ENCODE assay signal across 20 cellular contexts in the genomic region with DNA sequence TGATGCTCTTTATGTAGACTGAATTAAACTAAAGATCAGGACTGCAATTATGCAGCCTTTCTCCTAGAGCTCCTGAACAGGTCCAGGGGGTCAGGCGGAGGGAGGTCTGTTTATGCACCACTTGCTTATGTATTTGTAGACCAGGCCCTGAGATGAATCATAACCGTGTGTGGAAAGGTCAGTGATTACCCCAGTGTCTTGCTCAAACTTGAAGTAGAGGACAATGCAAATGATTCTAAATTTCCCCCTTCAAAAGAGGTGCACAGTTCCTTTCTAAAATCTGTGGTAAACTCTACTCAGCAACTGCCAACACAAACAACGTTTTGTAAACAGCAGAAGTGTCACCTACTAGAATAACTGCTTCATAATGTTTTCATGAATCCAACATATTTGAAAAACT.
"Had no signal": no experiment of that assay in that cellular context is flagged by ENCODE, and none has a peak within 500 bp of the region (broad histone marks: within the 10 kb centered on the region; RNA-seq: fewer than 3 reads in every experiment).

No MANE protein-coding gene starts in this region.

- DNase-seq: activated CD4-positive, alpha-beta T cell treated with anti-CD3 and anti-CD28 coated beads, Interleukin-2, amount 10 ng/mL, durations not matched to agents 24 days and 14 days; activated CD4-positive, CD25-positive, alpha-beta regulatory T cell; activated CD8-positive, alpha-beta T cell treated with anti-CD3 and anti-CD28 coated beads for 36 hours; activated naive CD4-positive, alpha-beta T cell treated with Interleukin-2 at 50 U/mL for 16 hours; activated naive CD8-positive, alpha-beta T cell treated with anti-CD3 and anti-CD28 coated beads, Interleukin-2, amount 10 ng/mL, durations not matched to agents 7 days and 5 days; activated T-cell treated with anti-CD3 and anti-CD28 coated beads, Interleukin-2, amount 50 U/mL, for 1 hour; amygdala; caudate nucleus; kidney; left lung; nephron progenitor cell; nucleus accumbens; posterior cingulate gyrus; stimulated activated CD4-positive, alpha-beta T cell treated with anti-CD3 and anti-CD28 coated beads, Interleukin-1b, Interleukin-23, amount 100 ng/mL, for 48 hours; stimulated activated CD8-positive, alpha-beta memory T cell treated with anti-CD3 and anti-CD28 coated beads, Interleukin-4, amount 100 ng/mL, for 48 hours; stimulated activated naive CD8-positive, alpha-beta T cell treated with anti-CD3 and anti-CD28 coated beads, Interleukin-15, Interleukin-2, amounts not matched to agents 100 U/mL and 50 U/mL, for 24 hours; substantia nigra; T-helper 9 cell; tibial artery had no signal

- H3K4me3 ChIP-seq: left lung, tibial artery had no signal

- H3K4me1 Mint-ChIP-seq: activated CD4-positive, alpha-beta T cell treated with anti-CD3 and anti-CD28 coated beads, Interleukin-2, amount 10 ng/mL, durations not matched to agents 24 days and 14 days; activated naive CD8-positive, alpha-beta T cell treated with anti-CD3 and anti-CD28 coated beads, Interleukin-2, amount 10 ng/mL, durations not matched to agents 7 days and 5 days; activated T-helper 17 cell treated with anti-CD3 and anti-CD28 coated beads, Interleukin-2, amount 50 U/mL, for 72 hours; nephron progenitor cell had no signal

- H3K27me3 ChIP-seq: left lung, tibial artery had no signal

- H3K4me3 Mint-ChIP-seq: activated CD4-positive, alpha-beta T cell treated with anti-CD3 and anti-CD28 coated beads, Interleukin-2, amount 10 ng/mL, durations not matched to agents 24 days and 14 days; activated CD8-positive, alpha-beta T cell treated with anti-CD3 and anti-CD28 coated beads for 36 hours; activated naive CD8-positive, alpha-beta T cell treated with anti-CD3 and anti-CD28 coated beads, Interleukin-2, amount 10 ng/mL, durations not matched to agents 7 days and 5 days; activated T-helper 17 cell treated with anti-CD3 and anti-CD28 coated beads, Interleukin-2, amount 50 U/mL, for 72 hours; nephron progenitor cell had no signal

- H3K36me3 Mint-ChIP-seq: activated naive CD8-positive, alpha-beta T cell treated with anti-CD3 and anti-CD28 coated beads, Interleukin-2, amount 10 ng/mL, durations not matched to agents 7 days and 5 days had no signal

- H3K27ac Mint-ChIP-seq: activated CD4-positive, alpha-beta T cell treated with anti-CD3 and anti-CD28 coated beads, Interleukin-2, amount 10 ng/mL, durations not matched to agents 24 days and 14 days; activated CD8-positive, alpha-beta T cell treated with anti-CD3 and anti-CD28 coated beads for 36 hours; activated naive CD8-positive, alpha-beta T cell treated with anti-CD3 and anti-CD28 coated beads, Interleukin-2, amount 10 ng/mL, durations not matched to agents 7 days and 5 days; activated T-helper 17 cell treated with anti-CD3 and anti-CD28 coated beads, Interleukin-2, amount 50 U/mL, for 72 hours; nephron progenitor cell had no signal

- ATAC-seq: activated CD8-positive, alpha-beta T cell treated with anti-CD3 and anti-CD28 coated beads for 36 hours; activated T-helper 17 cell treated with anti-CD3 and anti-CD28 coated beads, Interleukin-2, amount 50 U/mL, for 72 hours; left lung; stimulated activated naive CD8-positive, alpha-beta T cell treated with anti-CD3 and anti-CD28 coated beads, Interleukin-15, Interleukin-2, amounts not matched to agents 100 U/mL and 50 U/mL, for 24 hours had no signal

- H3K36me3 ChIP-seq: left lung, tibial artery had no signal

- H3K9me3 Mint-ChIP-seq: activated CD4-positive, alpha-beta T cell treated with anti-CD3 and anti-CD28 coated beads, Interleukin-2, amount 10 ng/mL, durations not matched to agents 24 days and 14 days; activated naive CD8-positive, alpha-beta T cell treated with anti-CD3 and anti-CD28 coated beads, Interleukin-2, amount 10 ng/mL, durations not matched to agents 7 days and 5 days; activated T-helper 17 cell treated with anti-CD3 and anti-CD28 coated beads, Interleukin-2, amount 50 U/mL, for 72 hours; nephron progenitor cell had no signal
